ENCODE assay signal across 8 cellular contexts in the genomic region with DNA sequence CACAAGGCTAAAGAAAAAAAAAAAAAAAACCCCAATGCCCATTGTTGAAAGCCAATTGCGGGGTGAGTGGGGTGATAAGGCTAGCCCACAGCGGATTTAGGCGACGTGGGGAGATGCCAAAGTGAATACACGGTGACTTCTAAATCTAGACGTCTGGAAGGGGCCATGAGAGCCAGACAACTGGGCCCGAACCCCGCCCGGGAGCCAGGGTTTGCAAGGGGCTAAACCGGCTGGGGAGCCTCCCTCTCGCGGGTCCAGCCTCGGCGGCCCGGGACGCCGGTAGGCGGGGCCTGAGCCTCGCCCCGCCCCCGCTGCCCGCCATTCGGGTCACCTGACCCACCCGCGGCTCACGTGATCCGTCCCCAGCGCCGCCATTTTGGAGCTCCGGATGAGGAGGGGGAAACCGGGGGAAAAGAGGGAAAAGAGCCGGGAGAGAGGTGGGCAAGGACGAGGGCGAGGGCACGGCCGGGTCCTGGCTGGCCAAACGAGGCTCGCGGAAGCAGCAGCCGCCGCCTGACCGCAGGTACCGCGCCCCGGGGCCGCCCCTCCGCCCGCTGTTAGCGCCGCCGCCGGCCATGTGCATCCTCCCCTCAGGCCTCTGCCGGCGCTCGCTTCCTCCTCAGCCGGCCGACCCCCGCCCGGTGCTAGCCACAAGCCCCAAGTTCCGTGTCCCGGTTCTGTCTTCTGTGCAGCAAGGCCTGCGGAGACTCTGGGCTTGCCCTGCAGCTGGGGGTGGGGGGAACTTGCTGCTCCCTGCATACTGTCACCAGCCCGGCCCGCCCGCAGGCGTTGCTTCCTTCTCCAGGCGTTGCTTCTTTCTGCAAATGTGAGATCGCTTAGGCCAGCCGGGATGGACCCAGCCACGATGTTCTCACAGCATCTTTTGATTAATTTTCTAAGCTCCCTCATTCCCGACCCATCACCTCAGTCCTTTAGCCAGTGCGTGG. TPM values are rescaled to one million over a fixed set of nuclear protein-coding genes. Genes with fewer than 3 reads are reported as not detected.
A peak's percentile ranks its signal among the peaks of the same experiment; 100 is the strongest.
DNase-seq lines count a peak whose midpoint lies in the region; ATAC-seq lines count a peak whose summit lies in the region.

Gene ZNF507, plus strand, starts transcription at position 350 of the 947 bp plus-strand sequence. CDS start 7,221 bp downstream, outside the sequence.

- H3K27ac ChIP-seq in CD4-positive, alpha-beta memory T cell (ENCODE audit: low read depth, low read length): peak within 1 kb of the TSS; percentile 80

- peaks cover 19 to 35% of the 10 kb centered on the region in 2 donors for H3K36me3 Mint-ChIP-seq in CD4-positive, alpha-beta memory T cell
- H3K36me3 Mint-ChIP-seq in activated CD8-positive, alpha-beta T cell treated with anti-CD3 and anti-CD28 coated beads, Interleukin-2, amount 10 ng/mL, durations not matched to agents 7 days and 5 days (ENCODE audit: low read depth): peaks cover 31% of the 10 kb centered on the region

- CTCF ChIA-PET in CD4-positive, alpha-beta memory T cell (lab: Charles Lee; ENCODE audit: partially characterized antibody): interaction anchor here (1.5 to 1.6 kb wide), 2 partner anchors 12 to 224 kb away, joined by 4 to 9 read pairs; no protein-coding TSS in a partner anchor
- CTCF ChIA-PET in activated CD8-positive, alpha-beta T cell treated with anti-CD3 and anti-CD28 coated beads, Interleukin-2, amount 10 ng/mL, durations not matched to agents 7 days and 5 days (lab: Charles Lee): interaction anchor here (1.0 to 1.6 kb wide), 3 partner anchors 13 to 236 kb away, joined by 3 read pairs; partner anchors contain the start of gene PDCD5

- peak; percentile 85 for ATAC-seq in GM19395 (IDR thresholded peaks at IDR 0.05; ENCODE audit: unreplicated experiment)
- peak; percentile 82 for ATAC-seq in HG03521 (IDR thresholded peaks at IDR 0.05; ENCODE audit: unreplicated experiment)
- ATAC-seq in activated CD8-positive, alpha-beta T cell treated with anti-CD3 and anti-CD28 coated beads, Interleukin-2, amount 10 ng/mL, durations not matched to agents 7 days and 5 days: peak; percentile 91

- peaks cover 15% of the 10 kb centered on the region for H3K36me3 ChIP-seq in CD4-positive, alpha-beta memory T cell (ENCODE audit: insufficient read depth, low read length)

- DNase-seq in CD4-positive, alpha-beta memory T cell: peak; percentile 74 to 82 (median 77)
- peak; percentile 78 for DNase-seq in NCI-H774 (lab: John Stamatoyannopoulos, UW)
- peak; percentile 88 for DNase-seq in activated CD8-positive, alpha-beta T cell treated with anti-CD3 and anti-CD28 coated beads, Interleukin-2, amount 10 ng/mL, durations not matched to agents 7 days and 5 days
- peak; percentile 75 for DNase-seq in effector CD4-positive, alpha-beta T cell
- DNase-seq in lung microvascular endothelial cell (ENCODE audit: low read depth in 2 of 2): peak; percentile 76 to 83
- DNase-seq in stimulated activated CD4-positive, alpha-beta T cell treated with anti-CD3 and anti-CD28 coated beads, TNF-alpha, amount 100 ng/mL, for 4 hours (ENCODE audit: low read depth in 3 of 3): peak; percentile 72 to 80 (median 73)

- peaks cover 49% of the 10 kb centered on the region for H3K4me1 ChIP-seq in CD4-positive, alpha-beta memory T cell (ENCODE audit: insufficient read depth, low read length)

- no peaks in the 10 kb centered on the region for H3K9me3 ChIP-seq in CD4-positive, alpha-beta memory T cell (ENCODE audit: control insufficient read depth in 1 of 2, low read length in 2 of 2)

- H3K27me3 ChIP-seq in CD4-positive, alpha-beta memory T cell (ENCODE audit: insufficient read depth, low read length): no peaks in the 10 kb centered on the region

- peaks cover 0 to 1% of the 10 kb centered on the region in 2 donors for H3K27me3 Mint-ChIP-seq in CD4-positive, alpha-beta memory T cell
- peaks cover 5% of the 10 kb centered on the region for H3K27me3 Mint-ChIP-seq in activated CD8-positive, alpha-beta T cell treated with anti-CD3 and anti-CD28 coated beads, Interleukin-2, amount 10 ng/mL, durations not matched to agents 7 days and 5 days (ENCODE audit: low read depth)

- H3K4me1 Mint-ChIP-seq in CD4-positive, alpha-beta memory T cell: peaks cover 27 to 49% (median 39%) of the 10 kb centered on the region in 4 donors
- H3K4me1 Mint-ChIP-seq in activated CD8-positive, alpha-beta T cell treated with anti-CD3 and anti-CD28 coated beads, Interleukin-2, amount 10 ng/mL, durations not matched to agents 7 days and 5 days (ENCODE audit: low read depth): peaks cover 30% of the 10 kb centered on the region

- peak within 1 kb of the TSS; percentile 90 to 98 (median 96) for H3K27ac Mint-ChIP-seq in CD4-positive, alpha-beta memory T cell
- peak within 1 kb of the TSS; percentile 97 for H3K27ac Mint-ChIP-seq in activated CD8-positive, alpha-beta T cell treated with anti-CD3 and anti-CD28 coated beads, Interleukin-2, amount 10 ng/mL, durations not matched to agents 7 days and 5 days

- POLR2A ChIA-PET in CD4-positive, alpha-beta memory T cell (lab: Charles Lee; ENCODE audit: partially characterized antibody): interaction anchor here (0.7 to 3.7 kb wide), 10 partner anchors 10 to 832 kb away, joined by 3 to 36 read pairs (median 4); partner anchors contain the start of genes DPY19L3 and PDCD5
- POLR2A ChIA-PET in activated CD8-positive, alpha-beta T cell treated with anti-CD3 and anti-CD28 coated beads, Interleukin-2, amount 10 ng/mL, durations not matched to agents 7 days and 5 days (lab: Charles Lee): interaction anchor here (0.7 to 2.2 kb wide), 4 partner anchors 10 to 346 kb away, joined by 3 to 15 read pairs (median 4); partner anchors contain the start of genes DPY19L3 and NUDT19

- no peaks in the 10 kb centered on the region for H3K9me3 Mint-ChIP-seq in CD4-positive, alpha-beta memory T cell
- H3K9me3 Mint-ChIP-seq in activated CD8-positive, alpha-beta T cell treated with anti-CD3 and anti-CD28 coated beads, Interleukin-2, amount 10 ng/mL, durations not matched to agents 7 days and 5 days (ENCODE audit: insufficient read depth): peaks cover 3% of the 10 kb centered on the region

- H3K4me3 ChIP-seq in CD4-positive, alpha-beta memory T cell (ENCODE audit: low read length in 2 of 2): peak within 1 kb of the TSS; percentile 80 to 91

- peak within 1 kb of the TSS; percentile 91 to 99 (median 98) for H3K4me3 Mint-ChIP-seq in CD4-positive, alpha-beta memory T cell
- H3K4me3 Mint-ChIP-seq in activated CD8-positive, alpha-beta T cell treated with anti-CD3 and anti-CD28 coated beads, Interleukin-2, amount 10 ng/mL, durations not matched to agents 7 days and 5 days: peak within 1 kb of the TSS; percentile 95

- intact Hi-C loops in CD4-positive, alpha-beta memory T cell (cut with micrococcal nuclease): loop anchor here (1.0 to 2.0 kb wide), 2 partner anchors 60 to 235 kb away; partner anchors contain the start of genes DPY19L3 and PDCD5

RNA-seq across cellular contexts. Expression of gene ZNF507, which starts in this region (rescaled TPM):
- 10 to 100 TPM; 39.2 to 40.8 TPM for total RNA-seq in CD4-positive, alpha-beta memory T cell
- polyA plus RNA-seq in CD4-positive, alpha-beta memory T cell: 1 to 10 TPM; 5.0 to 7.8 TPM
- 10 to 100 TPM; 25.8 to 28.0 TPM for total RNA-seq in activated CD8-positive, alpha-beta T cell treated with anti-CD3 and anti-CD28 coated beads, Interleukin-2, amount 10 ng/mL, durations not matched to agents 7 days and 5 days
- 5.2 and 8.9 TPM in 2 replicates for total RNA-seq in lung microvascular endothelial cell

Comparison
In these comparisons a context has a peak if more than half of its experiments do, and no peak if none do; other contexts are left out.
1. Peak in every context shown above with its lines: DNase-seq, ATAC-seq, H3K4me3 ChIP-seq and H3K27ac ChIP-seq.